In genomic region chr1:110580244-110580643, GRCh38 we compare ENCODE assay signal across 17 cellular contexts. TPM values are rescaled to one million over a fixed set of nuclear protein-coding genes. Genes with fewer than 3 reads are reported as not detected.
DNase-seq lines count a peak whose midpoint lies in the region; ATAC-seq and TF ChIP-seq lines count a peak whose summit lies in the region.
"Had no signal": no experiment of that assay in that cellular context is flagged by ENCODE, and none has a peak within 500 bp of the region (broad histone marks: within the 10 kb centered on the region; RNA-seq: fewer than 3 reads in every experiment).

No MANE protein-coding gene starts in this region.

- H3K36me3 ChIP-seq in right atrium auricular region (no peaks in the 10 kb centered on the region), tibial artery (no peaks in the 10 kb centered on the region)
- H3K36me3 ChIP-seq: BLaER1 had no signal

- ATAC-seq in Right ventricle myocardium inferior = peak; percentile 28

- H3K4me3 Mint-ChIP-seq in activated naive CD4-positive, alpha-beta T cell treated with anti-CD3 and anti-CD28 coated beads, Interleukin-2, amount 10 ng/mL, durations not matched to agents 7 days and 5 days = no peak overlapping the region
- H3K4me3 Mint-ChIP-seq: CD14-positive monocyte; CD4-positive, alpha-beta memory T cell; H9 had no signal

- H3K27me3 ChIP-seq in right atrium auricular region (no peaks in the 10 kb centered on the region), tibial artery (no peaks in the 10 kb centered on the region)
- H3K27me3 ChIP-seq: BLaER1 had no signal

- H3K27ac Mint-ChIP-seq in activated naive CD4-positive, alpha-beta T cell treated with anti-CD3 and anti-CD28 coated beads, Interleukin-2, amount 10 ng/mL, durations not matched to agents 7 days and 5 days = no peak overlapping the region
- H3K27ac Mint-ChIP-seq: CD14-positive monocyte; CD4-positive, alpha-beta memory T cell; H9 had no signal

- no peaks in the 10 kb centered on the region for H3K9me3 Mint-ChIP-seq in activated naive CD4-positive, alpha-beta T cell treated with anti-CD3 and anti-CD28 coated beads, Interleukin-2, amount 10 ng/mL, durations not matched to agents 7 days and 5 days

- no peaks in the 10 kb centered on the region for H3K36me3 Mint-ChIP-seq in activated naive CD4-positive, alpha-beta T cell treated with anti-CD3 and anti-CD28 coated beads, Interleukin-2, amount 10 ng/mL, durations not matched to agents 7 days and 5 days
- H3K36me3 Mint-ChIP-seq: CD14-positive monocyte; CD4-positive, alpha-beta memory T cell had no signal

- H3K4me3 ChIP-seq in right atrium auricular region (no peak overlapping the region), coronary artery (no peak overlapping the region), tibial artery (no peak overlapping the region)
- H3K4me3 ChIP-seq: BLaER1 had no signal

- H3K4me1 ChIP-seq in right atrium auricular region (no peaks in the 10 kb centered on the region), tibial artery (peaks cover 0 to 36% (median 24%) of the 10 kb centered on the region in 4 donors)
- H3K4me1 ChIP-seq: BLaER1 had no signal

- H3K4me1 Mint-ChIP-seq in activated naive CD4-positive, alpha-beta T cell treated with anti-CD3 and anti-CD28 coated beads, Interleukin-2, amount 10 ng/mL, durations not matched to agents 7 days and 5 days = no peaks in the 10 kb centered on the region
- H3K4me1 Mint-ChIP-seq: CD14-positive monocyte; CD4-positive, alpha-beta memory T cell; H9 had no signal

- CTCF ChIA-PET in activated naive CD4-positive, alpha-beta T cell treated with anti-CD3 and anti-CD28 coated beads, Interleukin-2, amount 10 ng/mL, durations not matched to agents 7 days and 5 days (lab: Charles Lee) = interaction anchor here (0.8 kb wide), 1 partner anchor 46 kb away, joined by 3 read pairs; no protein-coding TSS in a partner anchor

- intact Hi-C loops in Right ventricle myocardium inferior (cut with DNase I) (no loop called here), tibial artery (cut with DNase I; ENCODE audit: low total_unique reads) (no loop called here)

- H3K27me3 Mint-ChIP-seq in activated naive CD4-positive, alpha-beta T cell treated with anti-CD3 and anti-CD28 coated beads, Interleukin-2, amount 10 ng/mL, durations not matched to agents 7 days and 5 days = peaks cover 50% of the 10 kb centered on the region

- H3K27ac ChIP-seq in right atrium auricular region = no peak overlapping the region
- H3K27ac ChIP-seq in coronary artery = peak overlapping the region in 1 of 2 donors; percentile 18
- H3K27ac ChIP-seq in tibial artery = peak overlapping the region in 1 of 2 donors; percentile 56
- H3K27ac ChIP-seq: BLaER1 had no signal

- no peak for DNase-seq in Right ventricle myocardium inferior (ENCODE audit: missing footprints)
- no peak for DNase-seq in right atrium auricular region (ENCODE audit: low spot score)
- DNase-seq in NCI-H1092 (lab: John Stamatoyannopoulos, UW) = peak; percentile 44
- peak; percentile 70 for DNase-seq in coronary artery (ENCODE audit: low spot score)
- peak; percentile 40 to 86 for DNase-seq in tibial artery
- DNase-seq in activated naive CD4-positive, alpha-beta T cell treated with anti-CD3 and anti-CD28 coated beads, Interleukin-2, amount 10 ng/mL, durations not matched to agents 7 days and 5 days = no peak
- DNase-seq in SK-N-DZ (ENCODE audit: low spot score) = no peak
- no peak for DNase-seq in DMS153 (lab: John Stamatoyannopoulos, UW)
- DNase-seq: 8988T; CD4-positive, alpha-beta memory T cell; DMS79 treated with DMSO at 0.1 percent for 48 hours; GF-D8; H9 had no signal

- H3K9me3 ChIP-seq in right atrium auricular region = no peaks in the 10 kb centered on the region
- H3K9me3 ChIP-seq in tibial artery = no peaks in the 10 kb centered on the region
- H3K9me3 ChIP-seq: BLaER1 had no signal

- TF ChIP-seq CTCF in right atrium auricular region (IDR thresholded peaks at IDR 0.05) = no peak
- no peak for TF ChIP-seq CTCF in coronary artery (IDR thresholded peaks at IDR 0.05)
- TF ChIP-seq CTCF in tibial artery (IDR thresholded peaks at IDR 0.05) = no peak

RNA-seq across cellular contexts. Expression of gene KCNA2, which starts 25.9 kb away (rescaled TPM):
- total RNA-seq in Right ventricle myocardium inferior (1.5 TPM), right atrium auricular region (under 1 TPM; 0.28 to 0.78 TPM)
- not detected in 2 replicates for polyA plus RNA-seq in SK-N-DZ (2014; cell fraction: cytosol; rRNA removed)
- 0.12 TPM in 1 of 2 replicates, not detected in the other for polyA plus RNA-seq in SK-N-DZ (2014; cell fraction: nucleus; rRNA removed)
- total RNA-seq: HepG2 had no signal
- polyA plus RNA-seq: AG04450, CD14-positive monocyte, HepG2 had no signal

Comparison
In these comparisons a context has a peak if more than half of its experiments do, and no peak if none do; other contexts are left out.
1. DNase-seq: peak in NCI-H1092 (single experiment), coronary artery (single experiment) and tibial artery (2 of 2); none in Right ventricle myocardium inferior (single experiment), right atrium auricular region (single experiment), activated naive CD4-positive, alpha-beta T cell treated with anti-CD3 and anti-CD28 coated beads, Interleukin-2, amount 10 ng/mL, durations not matched to agents 7 days and 5 days (single experiment), SK-N-DZ (single experiment) and DMS153 (single experiment).